In the genomic region with DNA sequence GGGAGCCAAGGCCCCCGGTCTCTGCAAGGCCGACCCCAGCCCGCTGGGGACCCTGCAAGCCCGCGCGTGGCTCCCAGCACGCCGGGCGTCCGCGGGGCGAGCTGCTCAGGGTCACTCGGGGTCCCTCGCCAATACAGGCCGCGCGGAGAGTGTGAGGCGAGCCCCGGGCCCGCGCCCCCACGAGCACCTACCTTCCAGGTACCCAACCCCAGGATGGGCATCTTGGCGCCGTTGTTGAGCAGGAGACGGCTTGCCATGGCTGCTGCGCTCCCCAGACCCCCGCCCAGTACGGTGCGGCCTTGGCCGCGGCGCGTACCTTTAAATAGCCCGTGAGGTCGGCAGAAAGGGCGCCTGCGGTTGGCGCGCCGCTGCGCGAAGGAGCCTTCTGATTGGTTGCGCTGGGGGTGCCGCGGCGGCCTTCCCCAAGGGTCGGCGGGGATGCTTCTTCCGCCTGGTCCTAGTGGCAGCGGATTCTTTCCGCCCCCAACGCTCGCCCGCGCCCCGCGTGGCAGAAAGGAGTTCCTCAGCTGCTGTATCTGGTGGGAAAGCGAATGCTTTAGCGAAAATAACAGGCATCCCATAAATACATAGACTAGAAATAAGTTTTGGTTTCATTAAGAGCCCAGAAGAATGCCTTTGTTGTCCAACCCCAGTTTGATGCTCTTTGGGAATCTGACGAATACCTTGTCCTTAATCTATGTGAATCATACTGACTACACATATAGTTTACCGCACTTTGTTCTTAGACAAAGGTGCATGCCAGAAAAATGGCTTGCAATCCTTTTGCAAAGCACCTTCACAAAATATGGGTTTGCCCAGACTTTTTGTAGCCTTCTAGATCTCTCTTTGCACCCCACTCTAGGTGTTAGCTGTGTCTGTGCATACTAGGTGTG, we compare ENCODE assay signal across 8 cellular contexts. TPM values are rescaled to one million over a fixed set of nuclear protein-coding genes. Genes with fewer than 3 reads are reported as not detected.
DNase-seq lines count a peak whose midpoint lies in the region; ATAC-seq and TF ChIP-seq lines count a peak whose summit lies in the region.

A gene (minus strand): TSS at position 295 of the 893 bp plus-strand sequence. CDS start 38 bp downstream, at position 257.

- no peak for TF ChIP-seq EP300 in esophagus muscularis mucosa (IDR thresholded peaks at IDR 0.05)

- peak within 1 kb of the TSS; percentile 90 for H3K4me2 ChIP-seq in OCI-LY7 (ENCODE audit: low read length)

- H2AFZ ChIP-seq in OCI-LY7 (ENCODE audit: low read length): peak within 1 kb of the TSS; percentile 99

- H3K27me3 ChIP-seq in HUES48 (ENCODE audit: control insufficient read depth, insufficient read depth, low read length): peaks cover 9% of the 10 kb centered on the region
- H3K27me3 ChIP-seq in esophagus muscularis mucosa: no peaks in the 10 kb centered on the region
- H3K27me3 ChIP-seq in muscle layer of duodenum (ENCODE audit: low read depth, low read length): no peaks in the 10 kb centered on the region

- H3K4me1 ChIP-seq in HUES48 (ENCODE audit: control insufficient read depth, insufficient read depth, low read length) (peaks cover 5% of the 10 kb centered on the region; the same call in 1 of the 2 replicates), OCI-LY7 (ENCODE audit: insufficient read depth, low read length, poor library complexity, severe bottlenecking) (peaks cover 29% of the 10 kb centered on the region), esophagus muscularis mucosa (peaks cover 23 to 39% (median 32%) of the 10 kb centered on the region in 4 donors), muscle layer of duodenum (ENCODE audit: control insufficient read depth in 1 of 2, insufficient read depth in 2 of 2, low read length in 2 of 2) (peaks cover 4 to 26% of the 10 kb centered on the region in 2 donors)

- DNase-seq in Caki2 (ENCODE audit: low read depth) (peak; percentile 93), OCI-LY7 (ENCODE audit: low spot score) (peak; percentile 96), esophagus muscularis mucosa (ENCODE audit: extremely low spot score) (peak; percentile 97)
- peak; percentile 91 to 93 for DNase-seq in activated T-cell treated with anti-CD3 and anti-CD28 coated beads, Interleukin-2, amount 50 U/mL, for 48 hours
- peak; percentile 77 to 84 for DNase-seq in stimulated activated CD8-positive, alpha-beta memory T cell treated with anti-CD3 and anti-CD28 coated beads, Interleukin-7, amount 100 ng/mL, for 48 hours (ENCODE audit: extremely low read depth in 1 of 2, low read depth in 1 of 2)

- no peaks in the 10 kb centered on the region for H3K9me2 ChIP-seq in OCI-LY7 (ENCODE audit: insufficient read depth, low read length)

- H3K36me3 ChIP-seq in HUES48 (ENCODE audit: control insufficient read depth, insufficient read depth, low read length): peaks cover 21% of the 10 kb centered on the region
- peaks cover 27% of the 10 kb centered on the region for H3K36me3 ChIP-seq in OCI-LY7 (ENCODE audit: insufficient read depth, low read length)
- H3K36me3 ChIP-seq in esophagus muscularis mucosa: peaks cover 0 to 10% (median 0%) of the 10 kb centered on the region in 4 donors
- H3K36me3 ChIP-seq in muscle layer of duodenum (ENCODE audit: control insufficient read depth in 1 of 2, insufficient read depth in 2 of 2, low read length in 2 of 2): peaks cover 0 to 3% of the 10 kb centered on the region in 2 donors

- H3K79me2 ChIP-seq in OCI-LY7 (ENCODE audit: insufficient read depth, low read depth, low read length): peaks cover 19% of the 10 kb centered on the region; the same call in 1 of the 2 replicates

- TF ChIP-seq CTCF in OCI-LY7 (conservative IDR thresholded peaks at IDR 0.05; ENCODE audit: low read length) (peak; percentile 77), esophagus muscularis mucosa (IDR thresholded peaks at IDR 0.05) (peak; percentile 37 to 77 (median 60))

- peak; percentile 38 for TF ChIP-seq POLR2A in esophagus muscularis mucosa (IDR thresholded peaks at IDR 0.05; ENCODE audit: low read depth)

- H4K20me1 ChIP-seq in OCI-LY7 (ENCODE audit: insufficient read depth, low read length): 0 out of 2 replicates have a peak, but pooled peaks cover 10% of the 10 kb centered on the region

- intact Hi-C loops in OCI-LY7 (cut with micrococcal nuclease; ENCODE audit: unreplicated experiment) (loop anchor here (1.0 to 10.0 kb wide), 5 partner anchors 188 to 711 kb away; a partner anchor contains a TSS), esophagus muscularis mucosa (cut with DNase I) (no loop called here)

- BruUV-seq in OCI-LY7 (replicated peaks; lab: Mats Ljungman, UMichigan): no TSS peak

- POLR2A ChIA-PET in OCI-LY7 (lab: Charles Lee): interaction anchor here (0.6 to 1.6 kb wide), 7 partner anchors 10 to 214 kb away, joined by 3 to 6 read pairs (median 4); a partner anchor contains a TSS

- CTCF ChIA-PET in OCI-LY7 (lab: Charles Lee; ENCODE audit: unreplicated experiment): interaction anchor here (0.6 to 1.6 kb wide), 2 partner anchors 26 kb away, joined by 3 to 7 read pairs; no protein-coding TSS in a partner anchor

- in situ Hi-C loops in Caki2 (cut with HindIII; ENCODE audit: low pct_unique_long_range_greater_than_20kb, low sequenced_read_pairs): no loop called here

- H3K27ac ChIP-seq in HUES48 (ENCODE audit: low read depth, low read length): no peak within 1 kb of the TSS
- H3K27ac ChIP-seq in OCI-LY7 (ENCODE audit: low read depth, low read length, poor library complexity, severe bottlenecking): peak within 1 kb of the TSS; percentile 57
- peak within 1 kb of the TSS; percentile 88 to 95 (median 94) for H3K27ac ChIP-seq in esophagus muscularis mucosa (replicated peaks in 1 of 4)
- no peak within 1 kb of the TSS for H3K27ac ChIP-seq in muscle layer of duodenum (ENCODE audit: low read length)

- ATAC-seq in GM21367 (IDR thresholded peaks at IDR 0.05; ENCODE audit: unreplicated experiment): peak; percentile 88

- H3K4me3 ChIP-seq in HUES48 (ENCODE audit: low read depth, low read length): peak within 1 kb of the TSS; percentile 90
- peak within 1 kb of the TSS; percentile 96 for H3K4me3 ChIP-seq in OCI-LY7 (ENCODE audit: low read depth, low read length, poor library complexity, severe bottlenecking)
- H3K4me3 ChIP-seq in esophagus muscularis mucosa: peak within 1 kb of the TSS; percentile 68 to 99 (median 94)
- H3K4me3 ChIP-seq in muscle layer of duodenum (ENCODE audit: low read depth in 1 of 2, low read length in 2 of 2): peak within 1 kb of the TSS; percentile 60 to 89

- H3K9ac ChIP-seq in HUES48 (ENCODE audit: low read depth, low read length): peak within 1 kb of the TSS; percentile 57

- H3K9me3 ChIP-seq in HUES48 (ENCODE audit: control insufficient read depth, insufficient read depth, low read length): no peaks in the 10 kb centered on the region
- H3K9me3 ChIP-seq in OCI-LY7 (ENCODE audit: low read length): peaks cover 1% of the 10 kb centered on the region; the same call in 1 of the 2 replicates
- H3K9me3 ChIP-seq in esophagus muscularis mucosa: no peaks in the 10 kb centered on the region
- no peaks in the 10 kb centered on the region for H3K9me3 ChIP-seq in muscle layer of duodenum (ENCODE audit: control insufficient read depth in 1 of 2, low read length in 2 of 2)

- 9% methylated on average over 13 of the region's 61 CpGs for WGBS in esophagus muscularis mucosa

RNA-seq across cellular contexts. Expression of the gene that starts here (rescaled TPM):
- 2,179 and 2,713 TPM in 2 replicates for total RNA-seq in Caki2 (2014; rRNA removed; shearing (Covaris generic); ENCODE audit: low replicate concordance)
- total RNA-seq in OCI-LY7 (2014; rRNA removed; shearing (Covaris generic)): 66.4 and 75.7 TPM in 2 replicates
- total RNA-seq in OCI-LY7 (2022): 162 and 167 TPM in 2 replicates
- total RNA-seq in esophagus muscularis mucosa: 10 to 100 TPM; 44.6 to 55.2 (median 52.5) TPM

Comparison
In these comparisons a context has a peak if more than half of its experiments do, and no peak if none do; other contexts are left out.
1. RNA of the gene that starts here (total RNA-seq): 2,179 to 2,713 TPM in Caki2; 66.4 to 167 TPM in OCI-LY7 and 44.6 to 55.2 TPM in esophagus muscularis mucosa; every median in the first group is over 10 times any median in the second.
2. H3K27ac ChIP-seq: peak in OCI-LY7 (single experiment) and esophagus muscularis mucosa (4 of 4); none in HUES48 (single experiment) and muscle layer of duodenum (single experiment).
3. Peak in every context shown above with its lines, with median percentiles within 50 percentile points of each other: DNase-seq and H3K4me3 ChIP-seq.